Comparison of ENCODE assay signal across 8 cellular contexts in genomic region chr17:81870155-81870977, GRCh38. TPM values are rescaled to one million over a fixed set of nuclear protein-coding genes. Genes with fewer than 3 reads are reported as not detected.
DNase-seq lines count a peak whose midpoint lies in the region; ATAC-seq and TF ChIP-seq lines count a peak whose summit lies in the region.

No MANE protein-coding gene starts in this region.

- peaks cover 22% of the 10 kb centered on the region for H3K4me1 Mint-ChIP-seq in GM23338
- peaks cover 20% of the 10 kb centered on the region for H3K4me1 Mint-ChIP-seq in activated naive CD8-positive, alpha-beta T cell treated with anti-CD3 and anti-CD28 coated beads, Interleukin-2, amount 10 ng/mL, durations not matched to agents 7 days and 5 days

- H3K36me3 ChIP-seq in DOHH2 (ENCODE audit: control insufficient read depth, low read length) (peaks cover 66% of the 10 kb centered on the region), GM23338 (ENCODE audit: insufficient read depth) (no peaks in the 10 kb centered on the region), right atrium auricular region (peaks cover 26% of the 10 kb centered on the region), sigmoid colon (peaks cover 8 to 23% (median 18%) of the 10 kb centered on the region in 4 donors)

- H3K36me3 Mint-ChIP-seq in GM23338 (ENCODE audit: low read depth): peaks cover 8% of the 10 kb centered on the region; the same call in 2 of the 3 replicates
- H3K36me3 Mint-ChIP-seq in activated naive CD8-positive, alpha-beta T cell treated with anti-CD3 and anti-CD28 coated beads, Interleukin-2, amount 10 ng/mL, durations not matched to agents 7 days and 5 days: peaks cover 11% of the 10 kb centered on the region

- intact Hi-C loops in sigmoid colon (cut with DNase I): loop anchor here (2.0 to 5.0 kb wide), 4 partner anchors 20 to 227 kb away; partner anchors contain the start of genes ALYREF, ANAPC11, FASN and MAFG

- H3K27me3 ChIP-seq in DOHH2 (ENCODE audit: control insufficient read depth, low read length) (no peaks in the 10 kb centered on the region), GM23338 (ENCODE audit: insufficient read depth) (no peaks in the 10 kb centered on the region), right atrium auricular region (no peaks in the 10 kb centered on the region), sigmoid colon (no peaks in the 10 kb centered on the region)

- H3K27ac ChIP-seq in DOHH2 (ENCODE audit: low read depth, low read length): peak overlapping the region; percentile 85
- H3K27ac ChIP-seq in GM23338 (ENCODE audit: low read depth): peak overlapping the region; percentile 79
- peak overlapping the region; percentile 93 to 95 for H3K27ac ChIP-seq in right atrium auricular region
- H3K27ac ChIP-seq in sigmoid colon: peak overlapping the region; percentile 98 to 100 (median 99)

- no peaks in the 10 kb centered on the region for H3K9me3 ChIP-seq in DOHH2 (ENCODE audit: control insufficient read depth, insufficient read depth, low read length)
- no peaks in the 10 kb centered on the region for H3K9me3 ChIP-seq in right atrium auricular region
- H3K9me3 ChIP-seq in sigmoid colon: no peaks in the 10 kb centered on the region

- peaks cover 52% of the 10 kb centered on the region for H3F3A ChIP-seq in DOHH2 (ENCODE audit: control insufficient read depth, insufficient read depth)
- peaks cover 44% of the 10 kb centered on the region for H3F3A ChIP-seq in GM23338 (replicated peaks; ENCODE audit: low read depth)

- no peak for TF ChIP-seq EP300 in sigmoid colon (IDR thresholded peaks at IDR 0.05)

- peak overlapping the region; percentile 80 for H3K4me3 Mint-ChIP-seq in GM23338
- H3K4me3 Mint-ChIP-seq in activated naive CD8-positive, alpha-beta T cell treated with anti-CD3 and anti-CD28 coated beads, Interleukin-2, amount 10 ng/mL, durations not matched to agents 7 days and 5 days: peak overlapping the region; percentile 90

- no peak overlapping the region for H2AFZ ChIP-seq in GM23338

- H3K4me3 ChIP-seq in DOHH2 (ENCODE audit: low read length) (peak overlapping the region; percentile 97), GM23338 (peak overlapping the region; percentile 85), right atrium auricular region (peak overlapping the region; percentile 63 to 81), sigmoid colon (peak overlapping the region; percentile 37 to 99 (median 84))

- H3K9me2 ChIP-seq in DOHH2 (replicated peaks; ENCODE audit: control insufficient read depth, low read length) (no peaks in the 10 kb centered on the region), GM23338 (ENCODE audit: insufficient read depth) (no peaks in the 10 kb centered on the region)

- H3K4me1 ChIP-seq in DOHH2 (ENCODE audit: control insufficient read depth, low read length) (peaks cover 69% of the 10 kb centered on the region), GM23338 (ENCODE audit: insufficient read depth) (peaks cover 12% of the 10 kb centered on the region), right atrium auricular region (peaks cover 0 to 60% of the 10 kb centered on the region in 2 donors), sigmoid colon (peaks cover 0 to 63% (median 55%) of the 10 kb centered on the region in 4 donors)

- peak overlapping the region; percentile 86 for H3K4me2 ChIP-seq in DOHH2 (ENCODE audit: low read length)
- H3K4me2 ChIP-seq in GM23338: peak overlapping the region; percentile 94

- TF ChIP-seq CTCF in DOHH2 (IDR thresholded peaks at IDR 0.05; ENCODE audit: low read depth, low read length, poor library complexity, severe bottlenecking) (no peak), GM23338 (conservative IDR thresholded peaks at IDR 0.05; ENCODE audit: low read depth in 2 of 2) (no peak), right atrium auricular region (IDR thresholded peaks at IDR 0.05) (no peak), sigmoid colon (IDR thresholded peaks at IDR 0.05) (no peak)

- H3K9me3 Mint-ChIP-seq in GM23338: no peaks in the 10 kb centered on the region; the same call in 2 of the 3 replicates
- no peaks in the 10 kb centered on the region for H3K9me3 Mint-ChIP-seq in activated naive CD8-positive, alpha-beta T cell treated with anti-CD3 and anti-CD28 coated beads, Interleukin-2, amount 10 ng/mL, durations not matched to agents 7 days and 5 days

- peak overlapping the region; percentile 91; the same call in 1 of the 2 replicates for H3K27ac Mint-ChIP-seq in GM23338
- H3K27ac Mint-ChIP-seq in activated naive CD8-positive, alpha-beta T cell treated with anti-CD3 and anti-CD28 coated beads, Interleukin-2, amount 10 ng/mL, durations not matched to agents 7 days and 5 days: peak overlapping the region; percentile 91

- H4K20me1 ChIP-seq in DOHH2 (ENCODE audit: control insufficient read depth, insufficient read depth, low read depth, low read length) (no peaks in the 10 kb centered on the region), GM23338 (replicated peaks; ENCODE audit: insufficient read depth) (peaks cover 7% of the 10 kb centered on the region)

- peak; percentile 56 for DNase-seq in GM23338 (ENCODE audit: low spot score)
- DNase-seq in NCI-H69 (lab: John Stamatoyannopoulos, UW): peak; percentile 66
- DNase-seq in activated naive CD8-positive, alpha-beta T cell treated with anti-CD3 and anti-CD28 coated beads, Interleukin-2, amount 10 ng/mL, durations not matched to agents 7 days and 5 days: peak; percentile 76
- no peak for DNase-seq in right atrium auricular region (ENCODE audit: low spot score)
- DNase-seq in sigmoid colon: peak; percentile 76
- no peak for DNase-seq in T1000 (lab: John Stamatoyannopoulos, UW)
- no peak for DNase-seq in SKM-1 (lab: John Stamatoyannopoulos, UW; ENCODE audit: unreplicated experiment)

- POLR2A ChIA-PET in activated naive CD8-positive, alpha-beta T cell treated with anti-CD3 and anti-CD28 coated beads, Interleukin-2, amount 10 ng/mL, durations not matched to agents 7 days and 5 days (lab: Charles Lee): interaction anchor here (0.6 to 3.5 kb wide), 13 partner anchors 9 to 359 kb away, joined by 3 to 29 read pairs (median 5); partner anchors contain the start of genes ALYREF, ANAPC11, ARL16 and HGS

- 1 to 3% methylated on average over 64 of the region's 64 CpGs for WGBS in sigmoid colon, 2 donors

- H3K79me2 ChIP-seq in DOHH2 (ENCODE audit: control insufficient read depth, low read length) (peaks cover 50% of the 10 kb centered on the region), GM23338 (replicated peaks; ENCODE audit: insufficient read depth) (0 out of 2 replicates have a peak, but pooled peaks cover 4% of the 10 kb centered on the region)

- no peak for TF ChIP-seq POLR2A in sigmoid colon (IDR thresholded peaks at IDR 0.05)

- peak; percentile 8 for ATAC-seq in GM23338
- peak; percentile 46 for ATAC-seq in activated naive CD8-positive, alpha-beta T cell treated with anti-CD3 and anti-CD28 coated beads, Interleukin-2, amount 10 ng/mL, durations not matched to agents 7 days and 5 days (ENCODE audit: low read depth)

- H3K27me3 Mint-ChIP-seq in GM23338 (ENCODE audit: insufficient read depth, low read depth, poor library complexity): peaks cover 46% of the 10 kb centered on the region
- H3K27me3 Mint-ChIP-seq in activated naive CD8-positive, alpha-beta T cell treated with anti-CD3 and anti-CD28 coated beads, Interleukin-2, amount 10 ng/mL, durations not matched to agents 7 days and 5 days: no peaks in the 10 kb centered on the region

TF ChIP-seq in GM23338, 12 proteins besides CTCF, POLR2A, EP300 and RAD21 (continues in another document):
- no peak for TF ChIP-seq ZNF331 (CRISPR knock-in tag; IDR thresholded peaks at IDR 0.05; ENCODE audit: low read depth)

RNA-seq across cellular contexts. Expression of gene ARHGDIA, which starts 0.8 kb away (rescaled TPM):
- total RNA-seq in GM23338 (2014; rRNA removed; shearing (Covaris generic)): 80.1 and 125 TPM in 2 replicates
- polyA plus RNA-seq in GM23338 (2016; fragmentation: Nextera tagmentation; extraction: Ambion mirVana) (140 and 152 TPM in 2 replicates), sigmoid colon (100 to 1,000 TPM; 252 to 452 (median 385) TPM)
- 100 to 1,000 TPM; 538 to 539 TPM for total RNA-seq in activated naive CD8-positive, alpha-beta T cell treated with anti-CD3 and anti-CD28 coated beads, Interleukin-2, amount 10 ng/mL, durations not matched to agents 7 days and 5 days
- total RNA-seq in right atrium auricular region (100 to 1,000 TPM in 1 of 2 donors, 10 to 100 TPM in 1; 59.4 to 145 TPM), sigmoid colon (10 to 100 TPM; 67.0 to 99.5 (median 74.1) TPM)

RNA-seq across cellular contexts. Expression of gene P4HB, which starts 10.0 kb away (rescaled TPM):
- 418 and 620 TPM in 2 replicates for total RNA-seq in GM23338 (2014; rRNA removed; shearing (Covaris generic))
- polyA plus RNA-seq in GM23338 (2016; fragmentation: Nextera tagmentation; extraction: Ambion mirVana) (206 and 209 TPM in 2 replicates), sigmoid colon (100 to 1,000 TPM; 153 to 750 (median 227) TPM)
- total RNA-seq in activated naive CD8-positive, alpha-beta T cell treated with anti-CD3 and anti-CD28 coated beads, Interleukin-2, amount 10 ng/mL, durations not matched to agents 7 days and 5 days: 100 to 1,000 TPM; 319 to 347 TPM
- total RNA-seq in right atrium auricular region (100 to 1,000 TPM; 321 to 426 TPM), sigmoid colon (100 to 1,000 TPM; 201 to 338 (median 268) TPM)

RNA-seq across cellular contexts. Expression of gene ALYREF, which starts 21.0 kb away (rescaled TPM):
- total RNA-seq in GM23338 (2014; rRNA removed; shearing (Covaris generic)): 236 TPM in 2 replicates
- 36.5 and 54.3 TPM in 2 replicates for polyA plus RNA-seq in GM23338 (2016; fragmentation: Nextera tagmentation; extraction: Ambion mirVana)
- 100 to 1,000 TPM; 135 to 152 TPM for total RNA-seq in activated naive CD8-positive, alpha-beta T cell treated with anti-CD3 and anti-CD28 coated beads, Interleukin-2, amount 10 ng/mL, durations not matched to agents 7 days and 5 days
- 10 to 100 TPM; 24.3 to 35.9 TPM for total RNA-seq in right atrium auricular region
- total RNA-seq in sigmoid colon: 10 to 100 TPM; 39.2 to 44.0 (median 42.6) TPM
- 10 to 100 TPM; 30.6 to 91.4 (median 35.4) TPM for polyA plus RNA-seq in sigmoid colon

RNA-seq across cellular contexts. Expression of gene ANAPC11, which starts 21.2 kb away (rescaled TPM):
- 149 and 188 TPM in 2 replicates for total RNA-seq in GM23338 (2014; rRNA removed; shearing (Covaris generic))
- polyA plus RNA-seq in GM23338 (2016; fragmentation: Nextera tagmentation; extraction: Ambion mirVana) (498 and 517 TPM in 2 replicates), sigmoid colon (100 to 1,000 TPM; 198 to 203 (median 202) TPM)
- 100 to 1,000 TPM; 102 to 106 TPM for total RNA-seq in activated naive CD8-positive, alpha-beta T cell treated with anti-CD3 and anti-CD28 coated beads, Interleukin-2, amount 10 ng/mL, durations not matched to agents 7 days and 5 days
- total RNA-seq in right atrium auricular region (100 to 1,000 TPM; 126 to 229 TPM), sigmoid colon (100 to 1,000 TPM in 3 of 4 donors, 10 to 100 TPM in 1; 93.3 to 185 (median 158) TPM)

RNA-seq across cellular contexts. Expression of gene NPB, which starts 31.7 kb away (rescaled TPM):
- total RNA-seq in GM23338 (2014; rRNA removed; shearing (Covaris generic)): 0.93 and 3.8 TPM in 2 replicates
- polyA plus RNA-seq in GM23338 (2016; fragmentation: Nextera tagmentation; extraction: Ambion mirVana) (2.7 and 3.6 TPM in 2 replicates), sigmoid colon (under 1 TPM in 1 of 3 donors, not detected in 2; 0.87 TPM)
- 1 to 10 TPM in 1 of 2 experiments, under 1 TPM in 1; 0.47 to 1.0 TPM for total RNA-seq in activated naive CD8-positive, alpha-beta T cell treated with anti-CD3 and anti-CD28 coated beads, Interleukin-2, amount 10 ng/mL, durations not matched to agents 7 days and 5 days
- total RNA-seq in right atrium auricular region (1 to 10 TPM in 1 of 2 donors, not detected in 1; 1.7 TPM), sigmoid colon (1 to 10 TPM in 1 of 4 donors, under 1 TPM in 2, not detected in 1; 0.27 to 1.8 (median 0.71) TPM)

Comparison
In these comparisons a context has a peak if more than half of its experiments do, and no peak if none do; other contexts are left out.
1. DNase-seq: peak in GM23338 (single experiment), NCI-H69 (single experiment), activated naive CD8-positive, alpha-beta T cell treated with anti-CD3 and anti-CD28 coated beads, Interleukin-2, amount 10 ng/mL, durations not matched to agents 7 days and 5 days (single experiment) and sigmoid colon (single experiment); none in right atrium auricular region (single experiment), T1000 (single experiment) and SKM-1 (single experiment).
2. Peak in every context shown above with its lines, with median percentiles within 50 percentile points of each other: H3K27ac ChIP-seq and H3K4me3 ChIP-seq.